Comparison of ENCODE assay signal across 8 cellular contexts in the genomic region with DNA sequence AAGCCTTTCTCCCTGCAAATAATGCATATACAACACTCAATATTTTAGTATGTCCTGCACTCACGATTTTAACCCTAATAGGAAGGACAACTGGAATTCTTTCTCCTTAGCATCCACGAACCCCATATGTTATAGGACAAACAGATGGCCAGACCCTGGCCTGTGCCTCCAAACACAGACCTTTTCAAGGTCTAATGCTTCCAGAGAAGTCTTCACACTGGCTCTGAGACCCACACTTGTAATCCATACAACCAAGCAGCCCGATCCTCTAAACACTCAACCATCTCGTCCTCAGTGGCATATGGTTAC.
DNase-seq lines count a peak whose midpoint lies in the region; ATAC-seq and TF ChIP-seq lines count a peak whose summit lies in the region.

No MANE protein-coding gene starts in this region.

- H3K36me3 ChIP-seq in muscle layer of duodenum (ENCODE audit: control insufficient read depth in 1 of 2, insufficient read depth in 2 of 2, low read length in 2 of 2), result peaks cover 5 to 10% of the 10 kb centered on the region in 2 donors

- intact Hi-C loops in posterior cingulate gyrus (cut with DNase I), result loop anchor here (5.0 kb wide), 1 partner anchor 37 kb away; no protein-coding TSS in a partner anchor

- H3K27ac ChIP-seq in coronary artery (peak overlapping the region; percentile 57 to 86), muscle layer of duodenum (ENCODE audit: low read length) (peak overlapping the region; percentile 94)

- TF ChIP-seq CTCF in AG09309 (IDR thresholded peaks at IDR 0.05; ENCODE audit: control insufficient read depth, insufficient read depth, low read depth, low read length, missing control alignments) (no peak), coronary artery (IDR thresholded peaks at IDR 0.05) (no peak)

- no peak for DNase-seq in AG09309 (ENCODE audit: low read depth)
- no peak for DNase-seq in coronary artery (ENCODE audit: low spot score)
- no peak for DNase-seq in NCI-H2029 (lab: John Stamatoyannopoulos, UW)
- no peak for DNase-seq in pons (ENCODE audit: low spot score)
- DNase-seq in posterior cingulate gyrus, result no peak
- no peak for DNase-seq in activated CD4-positive, alpha-beta T cell treated with anti-CD3 and anti-CD28 coated beads, Interleukin-2, amount 50 U/mL, for 4 hours

- peaks cover 0 to 4% of the 10 kb centered on the region in 2 donors for H3K4me1 ChIP-seq in muscle layer of duodenum (ENCODE audit: control insufficient read depth in 1 of 2, insufficient read depth in 2 of 2, low read length in 2 of 2)

- no peaks in the 10 kb centered on the region for H3K9me3 ChIP-seq in muscle layer of duodenum (ENCODE audit: control insufficient read depth in 1 of 2, low read length in 2 of 2)

- peak; percentile 4 for ATAC-seq in HG03097 (IDR thresholded peaks at IDR 0.05; ENCODE audit: low FRiP score, unreplicated experiment)

- no peaks in the 10 kb centered on the region for H3K27me3 ChIP-seq in muscle layer of duodenum (ENCODE audit: low read depth, low read length)

- peak overlapping the region; percentile 57 for H3K4me3 ChIP-seq in AG09309 (ENCODE audit: control insufficient read depth, low read depth, low read length)
- H3K4me3 ChIP-seq in coronary artery, result peak overlapping the region; percentile 71
- H3K4me3 ChIP-seq in muscle layer of duodenum (ENCODE audit: low read depth in 1 of 2, low read length in 2 of 2), result peak overlapping the region; percentile 76 to 84
